In the genomic region with DNA sequence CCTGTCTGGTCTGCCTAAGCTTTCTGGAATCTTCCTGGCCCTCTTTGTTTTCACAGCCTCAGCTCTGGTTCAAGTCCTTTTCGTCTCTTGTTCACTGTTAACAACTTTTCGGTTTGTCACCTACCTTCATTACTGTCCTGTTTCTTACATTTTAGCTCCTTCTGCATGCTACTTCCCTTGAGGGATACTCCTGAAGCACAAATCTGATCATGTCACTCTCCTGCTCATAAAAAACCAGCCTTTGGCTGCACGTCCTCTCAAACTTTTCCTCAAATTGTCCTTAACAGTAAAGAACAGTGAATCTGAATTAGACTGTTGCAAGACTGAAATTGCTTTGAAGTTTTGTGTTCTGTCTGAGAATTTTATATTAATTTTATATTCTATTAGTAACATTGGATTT, we compare ENCODE assay signal across 23 cellular contexts. TPM values are rescaled to one million over a fixed set of nuclear protein-coding genes. Genes with fewer than 3 reads are reported as not detected.
DNase-seq lines count a peak whose midpoint lies in the region; ATAC-seq and TF ChIP-seq lines count a peak whose summit lies in the region.
"Had no signal": no experiment of that assay in that cellular context is flagged by ENCODE, and none has a peak within 500 bp of the region (broad histone marks: within the 10 kb centered on the region; RNA-seq: fewer than 3 reads in every experiment).

No MANE protein-coding gene starts in this region.

- intact Hi-C loops in left ventricle myocardium inferior (cut with micrococcal nuclease) (no loop called here), right cardiac atrium (cut with DNase I) (loop anchor here in 1 of 4 donors (10.0 kb wide), 2 partner anchors 77 to 217 kb away; a partner anchor contains a TSS), esophagus squamous epithelium (cut with DNase I) (no loop called here)

- H3K4me1 Mint-ChIP-seq in naive thymus-derived CD8-positive, alpha-beta T cell, result peaks cover 6 to 26% (median 22%) of the 10 kb centered on the region in 4 donors

- TF ChIP-seq CTCF in left ventricle myocardium inferior (IDR thresholded peaks at IDR 0.05; ENCODE audit: borderline replicate concordance) (no peak), upper lobe of left lung (IDR thresholded peaks at IDR 0.05) (no peak), esophagus squamous epithelium (IDR thresholded peaks at IDR 0.05) (no peak)

- H3K4me2 ChIP-seq in neuronal stem cell (ENCODE audit: insufficient read depth, low read length, poor library complexity, severe bottlenecking), result no peak overlapping the region

- 42% methylated on average over 3 of the region's 3 CpGs for WGBS in right cardiac atrium
- 55 to 63% methylated on average over 3 of the region's 3 CpGs for WGBS in upper lobe of left lung, 2 donors
- WGBS in esophagus squamous epithelium, 2 donors, result 49 to 57% methylated on average over 3 of the region's 3 CpGs
- WGBS in neuronal stem cell (ENCODE audit: extremely low coverage in 2 of 2, insufficient read length in 2 of 2, insufficient replicate concordance in 1 of 2), 2 donors, result no CpG with 5 or more reads among the region's 3 CpGs

- H2BK120ac ChIP-seq in neuronal stem cell (ENCODE audit: low read depth, low read length), result no peak overlapping the region

- no peaks in the 10 kb centered on the region for H3K36me3 Mint-ChIP-seq in naive thymus-derived CD8-positive, alpha-beta T cell
- H3K36me3 Mint-ChIP-seq: naive thymus-derived CD4-positive, alpha-beta T cell had no signal

- POLR2A ChIA-PET in naive thymus-derived CD8-positive, alpha-beta T cell (lab: Charles Lee), result interaction anchor here (0.6 kb wide), 1 partner anchor 27 kb away, joined by 6 read pairs; no protein-coding TSS in a partner anchor

- H3K23ac ChIP-seq in neuronal stem cell (ENCODE audit: low read depth, low read length, poor library complexity), result no peak overlapping the region

- H3K18ac ChIP-seq in neuronal stem cell (ENCODE audit: low read length), result no peak overlapping the region

- H4K8ac ChIP-seq in neuronal stem cell (ENCODE audit: low read depth, low read length), result no peak overlapping the region

- H2BK15ac ChIP-seq in neuronal stem cell (ENCODE audit: low read length), result no peak overlapping the region

- H4K91ac ChIP-seq in neuronal stem cell (ENCODE audit: low read depth, low read length, poor library complexity), result no peak overlapping the region

- no peak overlapping the region for H2BK12ac ChIP-seq in neuronal stem cell (ENCODE audit: low read length)

- peak overlapping the region; percentile 12 for H3K4me3 ChIP-seq in left ventricle myocardium inferior
- no peak overlapping the region for H3K4me3 ChIP-seq in right cardiac atrium (ENCODE audit: low read length)
- H3K4me3 ChIP-seq in upper lobe of left lung, result no peak overlapping the region
- no peak overlapping the region for H3K4me3 ChIP-seq in esophagus squamous epithelium
- H3K4me3 ChIP-seq in neuronal stem cell (ENCODE audit: low read length in 2 of 2), result no peak overlapping the region
- H3K4me3 ChIP-seq: breast epithelium, sigmoid colon, SJSA1, tibial nerve had no signal

- no peak overlapping the region for H2BK5ac ChIP-seq in neuronal stem cell (ENCODE audit: low read length)

- H3K4me1 ChIP-seq in left ventricle myocardium inferior (peaks cover 70% of the 10 kb centered on the region), right cardiac atrium (ENCODE audit: control insufficient read depth, insufficient read depth, low read length) (no peaks in the 10 kb centered on the region), upper lobe of left lung (peaks cover 16 to 35% (median 19%) of the 10 kb centered on the region in 4 donors), esophagus squamous epithelium (peaks cover 6 to 55% (median 15%) of the 10 kb centered on the region in 3 donors), neuronal stem cell (ENCODE audit: control insufficient read depth in 2 of 2, insufficient read depth in 1 of 2, low read depth in 1 of 2, low read length in 2 of 2) (peaks cover 4 to 13% of the 10 kb centered on the region in 2 donors)
- H3K4me1 ChIP-seq: parathyroid adenoma had no signal

- peak overlapping the region in 7 of 10 donors; percentile 1 to 60 (median 10) for H3K27ac Mint-ChIP-seq in naive thymus-derived CD8-positive, alpha-beta T cell
- H3K27ac Mint-ChIP-seq: stimulated activated naive CD8-positive, alpha-beta T cell treated with anti-CD3 and anti-CD28 coated beads, Interleukin-15, Interleukin-2, amounts not matched to agents 100 ng/mL and 50 ng/mL, for 24 hours had no signal

- no peak overlapping the region for H3K4ac ChIP-seq in neuronal stem cell (ENCODE audit: low read length)

- TF ChIP-seq POLR2A in upper lobe of left lung (IDR thresholded peaks at IDR 0.05) (no peak), esophagus squamous epithelium (IDR thresholded peaks at IDR 0.05) (no peak)

- H3K27ac ChIP-seq in left ventricle myocardium inferior (replicated peaks), result peak overlapping the region; percentile 60
- H3K27ac ChIP-seq in right cardiac atrium (ENCODE audit: low read length), result no peak overlapping the region
- H3K27ac ChIP-seq in upper lobe of left lung, result peak overlapping the region in 3 of 4 donors; percentile 9 to 58 (median 20)
- no peak overlapping the region for H3K27ac ChIP-seq in esophagus squamous epithelium
- H3K27ac ChIP-seq in neuronal stem cell (replicated peaks; ENCODE audit: low read length), result no peak overlapping the region
- H3K27ac ChIP-seq: parathyroid adenoma, SJSA1, tibial nerve had no signal

- H3K36me3 ChIP-seq in left ventricle myocardium inferior (no peaks in the 10 kb centered on the region), upper lobe of left lung (no peaks in the 10 kb centered on the region), esophagus squamous epithelium (no peaks in the 10 kb centered on the region), neuronal stem cell (replicated peaks in 1 of 2; ENCODE audit: control insufficient read depth in 2 of 2, insufficient read depth in 2 of 2, low read length in 2 of 2) (no peaks in the 10 kb centered on the region)
- H3K36me3 ChIP-seq: breast epithelium, sigmoid colon, SJSA1, tibial nerve had no signal

- H3K9me3 ChIP-seq in left ventricle myocardium inferior (replicated peaks) (no peaks in the 10 kb centered on the region), right cardiac atrium (ENCODE audit: control insufficient read depth, low read length) (no peaks in the 10 kb centered on the region), upper lobe of left lung (no peaks in the 10 kb centered on the region), esophagus squamous epithelium (no peaks in the 10 kb centered on the region), neuronal stem cell (replicated peaks in 1 of 2; ENCODE audit: control insufficient read depth in 2 of 2, insufficient read depth in 1 of 2, low read depth in 1 of 2, low read length in 2 of 2) (no peaks in the 10 kb centered on the region)
- H3K9me3 ChIP-seq: breast epithelium, sigmoid colon, SJSA1, tibial nerve had no signal

- H2AFZ ChIP-seq in neuronal stem cell (ENCODE audit: low read length), result no peak overlapping the region
- H2AFZ ChIP-seq: parathyroid adenoma had no signal

- no peaks in the 10 kb centered on the region for H3K9me3 Mint-ChIP-seq in naive thymus-derived CD8-positive, alpha-beta T cell
- H3K9me3 Mint-ChIP-seq: naive thymus-derived CD4-positive, alpha-beta T cell; stimulated activated naive CD8-positive, alpha-beta T cell treated with anti-CD3 and anti-CD28 coated beads, Interleukin-15, Interleukin-2, amounts not matched to agents 100 ng/mL and 50 ng/mL, for 24 hours had no signal

- no peak overlapping the region for H3K4me3 Mint-ChIP-seq in naive thymus-derived CD8-positive, alpha-beta T cell
- H3K4me3 Mint-ChIP-seq: naive thymus-derived CD4-positive, alpha-beta T cell; stimulated activated naive CD8-positive, alpha-beta T cell treated with anti-CD3 and anti-CD28 coated beads, Interleukin-15, Interleukin-2, amounts not matched to agents 100 ng/mL and 50 ng/mL, for 24 hours had no signal

- no peak overlapping the region for H3K14ac ChIP-seq in neuronal stem cell (ENCODE audit: low read length)

- H3K79me1 ChIP-seq in neuronal stem cell (ENCODE audit: low read depth, low read length), result peaks cover 9% of the 10 kb centered on the region

- no peak overlapping the region for H3K9ac ChIP-seq in neuronal stem cell (ENCODE audit: low read depth, low read length, poor library complexity)
- H3K9ac ChIP-seq: parathyroid adenoma had no signal

- ATAC-seq in right cardiac atrium (no peak), upper lobe of left lung (ENCODE audit: low FRiP score in 2 of 2) (no peak), GM21381 (IDR thresholded peaks at IDR 0.05; ENCODE audit: unreplicated experiment) (no peak)
- ATAC-seq in naive thymus-derived CD8-positive, alpha-beta T cell, result no peak
- ATAC-seq: naive thymus-derived CD4-positive, alpha-beta T cell had no signal

- H2AK5ac ChIP-seq in neuronal stem cell (ENCODE audit: low read depth, low read length), result no peak overlapping the region

- no peaks in the 10 kb centered on the region for H3K27me3 Mint-ChIP-seq in naive thymus-derived CD8-positive, alpha-beta T cell

- H3K27me3 ChIP-seq in left ventricle myocardium inferior (ENCODE audit: low read depth) (no peaks in the 10 kb centered on the region), right cardiac atrium (ENCODE audit: control insufficient read depth, insufficient read depth) (no peaks in the 10 kb centered on the region), upper lobe of left lung (no peaks in the 10 kb centered on the region), esophagus squamous epithelium (no peaks in the 10 kb centered on the region), neuronal stem cell (ENCODE audit: control insufficient read depth in 3 of 3, insufficient read depth in 3 of 3, low read depth in 1 of 3, low read length in 3 of 3) (peaks cover 0 to 2% (median 0%) of the 10 kb centered on the region in 3 experiments)
- H3K27me3 ChIP-seq: breast epithelium, sigmoid colon, tibial nerve had no signal

- no peak for DNase-seq in left ventricle myocardium inferior
- DNase-seq in right cardiac atrium, result no peak
- DNase-seq in cerebellar cortex (ENCODE audit: low spot score), result peak; percentile 37
- DNase-seq in naive thymus-derived CD8-positive, alpha-beta T cell, result no peak
- no peak for DNase-seq in upper lobe of left lung
- DNase-seq in esophagus squamous epithelium (lab: John Stamatoyannopoulos, UW), result no peak
- no peak for DNase-seq in neuronal stem cell (ENCODE audit: low spot score)
- DNase-seq: 8988T; activated CD4-positive, alpha-beta T cell treated with anti-CD3 and anti-CD28 coated beads for 1 hour; activated gamma-delta T cell treated with Interleukin-2 at 50 U/mL for 16 hours; activated T-cell treated with anti-CD3 and anti-CD28 coated beads, Interleukin-2, amount 50 U/mL, for 1 hour; Karpas-422; mesenchymal stem cell; naive thymus-derived CD4-positive, alpha-beta T cell; NCI-H2171; NCI-H524; sigmoid colon had no signal

- TF ChIP-seq EP300 in upper lobe of left lung (IDR thresholded peaks at IDR 0.05), result no peak

RNA-seq across cellular contexts. Expression of a gene that starts 3.3 kb away (rescaled TPM):
- total RNA-seq in left ventricle myocardium inferior (23.8 TPM), right cardiac atrium (10 to 100 TPM; 17.6 to 28.5 (median 25.4) TPM), upper lobe of left lung (10 to 100 TPM in 2 of 6 donors, 1 to 10 TPM in 4; 7.3 to 15.0 (median 9.1) TPM), esophagus squamous epithelium (10 to 100 TPM in 2 of 4 donors, 1 to 10 TPM in 2; 7.1 to 17.0 (median 11.8) TPM)
- 15.9 TPM for polyA plus RNA-seq in right cardiac atrium
- total RNA-seq in naive thymus-derived CD8-positive, alpha-beta T cell, result 1 to 10 TPM; 5.8 to 6.1 TPM
- polyA plus RNA-seq in naive thymus-derived CD8-positive, alpha-beta T cell, result 1 to 10 TPM in 1 of 3 donors, under 1 TPM in 2; 0.48 to 1.8 (median 0.83) TPM
- polyA plus RNA-seq in neuronal stem cell (2013, experiment 1 of 2), result 12.6 TPM
- polyA plus RNA-seq in neuronal stem cell (2013, experiment 2 of 2), result 12.6 TPM

Comparison
In these comparisons a context has a peak if more than half of its experiments do, and no peak if none do; other contexts are left out.
1. H3K27ac ChIP-seq: peak in left ventricle myocardium inferior (single experiment) and upper lobe of left lung (3 of 4); none in right cardiac atrium (single experiment), esophagus squamous epithelium (0 of 4) and neuronal stem cell (single experiment).